8 cellular contexts compared by ENCODE assay signal in genomic region chr9:33778700-33779351, GRCh38. TPM values are rescaled to one million over a fixed set of nuclear protein-coding genes. Genes with fewer than 3 reads are reported as not detected.
DNase-seq lines count a peak whose midpoint lies in the region; ATAC-seq and TF ChIP-seq lines count a peak whose summit lies in the region.

No MANE protein-coding gene starts in this region.

- H3K27ac Mint-ChIP-seq in activated naive CD4-positive, alpha-beta T cell treated with anti-CD3 and anti-CD28 coated beads, Interleukin-2, amount 50 U/mL, for 72 hours = no peak overlapping the region

- peak overlapping the region; percentile 10; the same call in 1 of the 2 replicates for H2AFZ ChIP-seq in KMS-11 (ENCODE audit: low read depth)

- ATAC-seq in activated naive CD4-positive, alpha-beta T cell treated with anti-CD3 and anti-CD28 coated beads, Interleukin-2, amount 50 U/mL, for 72 hours = peak; percentile 86 to 87

- TF ChIP-seq CTCF in GM20000 (IDR thresholded peaks at IDR 0.05; ENCODE audit: extremely low read depth, missing control alignments) (peak; percentile 77), KMS-11 (conservative IDR thresholded peaks at IDR 0.05; ENCODE audit: low read depth, low read length) (peak; percentile 84), cardiac muscle cell (IDR thresholded peaks at IDR 0.05; ENCODE audit: low read depth, low read length) (peak; percentile 87)

- no peaks in the 10 kb centered on the region for H4K20me1 ChIP-seq in KMS-11 (ENCODE audit: insufficient read depth)

- no peaks in the 10 kb centered on the region for H3K9me3 Mint-ChIP-seq in activated naive CD4-positive, alpha-beta T cell treated with anti-CD3 and anti-CD28 coated beads, Interleukin-2, amount 50 U/mL, for 72 hours

- H3K4me2 ChIP-seq in KMS-11 = peak overlapping the region; percentile 16; the same call in 1 of the 2 replicates

- H3K9ac ChIP-seq in KMS-11 = no peak overlapping the region

- no peaks in the 10 kb centered on the region; the same call in 1 of the 2 replicates for H3K27me3 ChIP-seq in KMS-11 (ENCODE audit: insufficient read depth, low read depth)
- H3K27me3 ChIP-seq in cardiac muscle cell = no peaks in the 10 kb centered on the region
- H3K27me3 ChIP-seq in MG63 = no peaks in the 10 kb centered on the region

- H3K79me2 ChIP-seq in KMS-11 (ENCODE audit: insufficient read depth, low read depth) = no peaks in the 10 kb centered on the region

- no peaks in the 10 kb centered on the region for H3K36me3 Mint-ChIP-seq in activated naive CD4-positive, alpha-beta T cell treated with anti-CD3 and anti-CD28 coated beads, Interleukin-2, amount 50 U/mL, for 72 hours

- H3K27ac ChIP-seq in KMS-11 = no peak overlapping the region
- no peak overlapping the region for H3K27ac ChIP-seq in cardiac muscle cell

- no peaks in the 10 kb centered on the region for H3K36me3 ChIP-seq in KMS-11 (ENCODE audit: insufficient read depth)
- H3K36me3 ChIP-seq in cardiac muscle cell = no peaks in the 10 kb centered on the region
- H3K36me3 ChIP-seq in MG63 = no peaks in the 10 kb centered on the region

- H3K4me1 ChIP-seq in KMS-11 (ENCODE audit: low read depth, poor library complexity, severe bottlenecking) (peaks cover 12% of the 10 kb centered on the region), cardiac muscle cell (ENCODE audit: low read depth) (no peaks in the 10 kb centered on the region)

- peak; percentile 39 for DNase-seq in Caki2 (ENCODE audit: low read depth)
- peak; percentile 69 for DNase-seq in GM20000 (ENCODE audit: low spot score)
- DNase-seq in RPMI8226 = peak; percentile 68
- peak in 1 of 2 donors; percentile 49 for DNase-seq in activated naive CD4-positive, alpha-beta T cell treated with anti-CD3 and anti-CD28 coated beads, Interleukin-2, amount 50 U/mL, for 72 hours (ENCODE audit: low spot score in 2 of 2)
- peak; percentile 66 to 73 for DNase-seq in cardiac muscle cell (ENCODE audit: low read depth in 1 of 2, low spot score in 1 of 2)
- DNase-seq in retina = peak; percentile 64
- no peak for DNase-seq in MG63

- H3K9me3 ChIP-seq in cardiac muscle cell (ENCODE audit: low read depth) = no peaks in the 10 kb centered on the region
- peaks cover 5% of the 10 kb centered on the region; the same call in 1 of the 2 replicates for H3K9me3 ChIP-seq in MG63

- in situ Hi-C loops in Caki2 (cut with HindIII; ENCODE audit: low pct_unique_long_range_greater_than_20kb, low sequenced_read_pairs) = no loop called here

- H3K4me3 ChIP-seq in KMS-11 (IDR thresholded peaks at IDR 0.05; ENCODE audit: insufficient read depth, low read depth, low read length) (no peak overlapping the region), cardiac muscle cell (no peak overlapping the region), MG63 (no peak overlapping the region)

RNA-seq across cellular contexts. Expression of gene PRSS3, which starts 16.5 kb away (rescaled TPM):
- total RNA-seq in Caki2 (2014; rRNA removed; shearing (Covaris generic); ENCODE audit: low replicate concordance) = not detected in 2 replicates
- total RNA-seq in activated naive CD4-positive, alpha-beta T cell treated with anti-CD3 and anti-CD28 coated beads, Interleukin-2, amount 50 U/mL, for 72 hours = not detected
- total RNA-seq in cardiac muscle cell = not detected in 2 replicates
- polyA plus RNA-seq in cardiac muscle cell = 0.24 TPM in 1 of 2 replicates, not detected in the other
- total RNA-seq in MG63 (2014; rRNA removed; shearing (Covaris generic); ENCODE audit: low replicate concordance) = not detected in 2 replicates

RNA-seq across cellular contexts. Expression of gene UBE2R2, which starts 38.1 kb away (rescaled TPM):
- 19.4 and 22.9 TPM in 2 replicates for total RNA-seq in Caki2 (2014; rRNA removed; shearing (Covaris generic); ENCODE audit: low replicate concordance)
- total RNA-seq in activated naive CD4-positive, alpha-beta T cell treated with anti-CD3 and anti-CD28 coated beads, Interleukin-2, amount 50 U/mL, for 72 hours = 10 to 100 TPM; 44.4 to 50.1 TPM
- total RNA-seq in cardiac muscle cell = 28.6 and 35.5 TPM in 2 replicates
- polyA plus RNA-seq in cardiac muscle cell = 45.6 and 60.9 TPM in 2 replicates
- total RNA-seq in MG63 (2014; rRNA removed; shearing (Covaris generic); ENCODE audit: low replicate concordance) = 15.1 and 16.5 TPM in 2 replicates
